In genomic region chr18:34299828-34300227, GRCh38 we compare ENCODE assay signal across 22 cellular contexts.
"Had no signal": no experiment of that assay in that cellular context is flagged by ENCODE, and none has a peak within 500 bp of the region (broad histone marks: within the 10 kb centered on the region; RNA-seq: fewer than 3 reads in every experiment).

No MANE protein-coding gene starts in this region.

- DNase-seq: Kasumi-1, MM.1S, NCI-H1092 treated with DMSO at 0.1 percent for 48 hours, NCI-H1436 treated with DMSO at 0.1 percent for 48 hours, NCI-H1694, NCI-H187 treated with DMSO at 0.1 percent for 48 hours, NCI-H2029 treated with DMSO at 0.1 percent for 48 hours, NCI-H2171 treated with DMSO at 0.1 percent for 48 hours, NCI-H226, NCI-H446, NCI-H510A, NCI-H524 treated with DMSO at 0.1 percent for 48 hours, NCI-H774, Right ventricle myocardium superior, RPMI8226, SIG-M5, T-helper 2 cell had no signal

- H3K9ac ChIP-seq: KMS-11 had no signal

- H3K9me3 ChIP-seq: SJSA1 had no signal

- ATAC-seq: K562 had no signal

- H3K4me2 ChIP-seq: KMS-11 had no signal

- H3K4me3 ChIP-seq: K562, SJSA1, SK-N-MC had no signal

- H3K27ac ChIP-seq: KMS-11, SJSA1, SK-N-MC had no signal

- H3K27me3 ChIP-seq: SJSA1 had no signal

- H3K4me1 ChIP-seq: SJSA1 had no signal

- H3K36me3 ChIP-seq: SJSA1 had no signal

- FAIRE-seq: K562, RCC 7860 had no signal
